In genomic region chr6:43947860-43948259, GRCh38 we compare ENCODE assay signal across 29 cellular contexts.
"Had no signal": no experiment of that assay in that cellular context is flagged by ENCODE, and none has a peak within 500 bp of the region (broad histone marks: within the 10 kb centered on the region; RNA-seq: fewer than 3 reads in every experiment).

No MANE protein-coding gene starts in this region.

- H3K9me3 Mint-ChIP-seq: dendritic cell treated with granulocyte-macrophage colony-stimulating factor and Interleukin-4, amounts not matched to agents 40 ng/mL and 50 ng/mL, for 4 days had no signal

- H3K27ac ChIP-seq: breast epithelium, esophagus muscularis mucosa, foreskin keratinocyte, left lung, neutrophil, ovary, right lobe of liver, SK-N-MC, skin epidermis, upper lobe of right lung had no signal

- H3K4me3 ChIP-seq: breast epithelium, esophagus muscularis mucosa, heart right ventricle, left lung, lung, ovary, right lobe of liver, SK-N-MC, skin epidermis, upper lobe of right lung had no signal

- DNase-seq: activated CD4-positive, alpha-beta memory T cell treated with anti-CD3 and anti-CD28 coated beads for 36 hours; activated CD4-positive, alpha-beta T cell treated with anti-CD3 and anti-CD28 coated beads for 4 hours; activated gamma-delta T cell treated with Interleukin-2 at 50 U/mL for 16 hours; activated naive CD8-positive, alpha-beta T cell treated with anti-CD3 and anti-CD28 coated beads, Interleukin-2, amount 50 U/mL, for 24 hours; activated T-cell treated with anti-CD3 and anti-CD28 coated beads for 4 hours; foreskin keratinocyte; heart right ventricle; kidney glomerular epithelial cell; left lung; naive B cell; nephron progenitor cell; ovary; stimulated activated CD4-positive, alpha-beta T cell treated with anti-CD3 and anti-CD28 coated beads, Interleukin-12 subunit alpha, Interleukin-12 subunit beta, amount 100 ng/mL, for 4 hours; stimulated activated CD4-positive, alpha-beta T cell treated with anti-CD3 and anti-CD28 coated beads, Interleukin-4, amount 100 ng/mL, for 1 hour; upper lobe of right lung had no signal

- H3K9me3 ChIP-seq: neutrophil, ovary, right lobe of liver, upper lobe of right lung had no signal

- H3K27me3 Mint-ChIP-seq: activated CD4-positive, alpha-beta memory T cell treated with anti-CD3 and anti-CD28 coated beads for 36 hours; activated naive CD4-positive, alpha-beta T cell treated with anti-CD3 and anti-CD28 coated beads, Interleukin-2, amount 50 U/mL, for 24 hours; central memory CD8-positive, alpha-beta T cell; progenitor cell of endocrine pancreas had no signal

- H3K27ac Mint-ChIP-seq: activated CD4-positive, alpha-beta memory T cell treated with anti-CD3 and anti-CD28 coated beads for 36 hours; activated naive CD4-positive, alpha-beta T cell treated with anti-CD3 and anti-CD28 coated beads, Interleukin-2, amount 50 U/mL, for 24 hours; activated naive CD8-positive, alpha-beta T cell treated with anti-CD3 and anti-CD28 coated beads, Interleukin-2, amount 50 U/mL, for 24 hours; activated T-helper 1 cell treated with anti-CD3 and anti-CD28 coated beads, Interleukin-12 subunit alpha, Interleukin-12 subunit beta, Interleukin-2, Interleukin-4 antibody, amounts not matched to agents 30 ng/mL and 10 ng/mL and 1 ng/mL, durations not matched to agents 14 hours and 24 hours and 36 hours; dendritic cell treated with granulocyte-macrophage colony-stimulating factor and Interleukin-4, amounts not matched to agents 40 ng/mL and 50 ng/mL, for 4 days; mesothelial cell of epicardium; naive B cell; nephron progenitor cell; stimulated activated naive CD8-positive, alpha-beta T cell treated with anti-CD3 and anti-CD28 coated beads, Interleukin-15, Interleukin-2, amounts not matched to agents 100 ng/mL and 50 ng/mL, for 24 hours had no signal

- H3K27me3 ChIP-seq: breast epithelium, esophagus muscularis mucosa, foreskin keratinocyte, heart right ventricle, left lung, neutrophil, ovary, right lobe of liver, upper lobe of right lung had no signal

- H3K36me3 Mint-ChIP-seq: activated CD4-positive, alpha-beta memory T cell treated with anti-CD3 and anti-CD28 coated beads for 36 hours; activated naive CD4-positive, alpha-beta T cell treated with anti-CD3 and anti-CD28 coated beads, Interleukin-2, amount 50 U/mL, for 24 hours had no signal

- H3K36me3 ChIP-seq: breast epithelium, esophagus muscularis mucosa, heart right ventricle, left lung, neutrophil, ovary, right lobe of liver, upper lobe of right lung had no signal

- H3K4me1 ChIP-seq: breast epithelium, foreskin keratinocyte, left lung, upper lobe of right lung had no signal

- H3K4me3 Mint-ChIP-seq: activated CD4-positive, alpha-beta memory T cell treated with anti-CD3 and anti-CD28 coated beads for 36 hours; activated naive CD4-positive, alpha-beta T cell treated with anti-CD3 and anti-CD28 coated beads, Interleukin-2, amount 50 U/mL, for 24 hours; activated naive CD8-positive, alpha-beta T cell treated with anti-CD3 and anti-CD28 coated beads, Interleukin-2, amount 50 U/mL, for 24 hours; activated T-helper 1 cell treated with anti-CD3 and anti-CD28 coated beads, Interleukin-12 subunit alpha, Interleukin-12 subunit beta, Interleukin-2, Interleukin-4 antibody, amounts not matched to agents 30 ng/mL and 10 ng/mL and 1 ng/mL, durations not matched to agents 14 hours and 24 hours and 36 hours; central memory CD8-positive, alpha-beta T cell; dendritic cell treated with granulocyte-macrophage colony-stimulating factor and Interleukin-4, amounts not matched to agents 40 ng/mL and 50 ng/mL, for 4 days; mesothelial cell of epicardium; naive B cell; nephron progenitor cell; stimulated activated naive CD8-positive, alpha-beta T cell treated with anti-CD3 and anti-CD28 coated beads, Interleukin-15, Interleukin-2, amounts not matched to agents 100 ng/mL and 50 ng/mL, for 24 hours had no signal

- H3K4me1 Mint-ChIP-seq: activated naive CD4-positive, alpha-beta T cell treated with anti-CD3 and anti-CD28 coated beads, Interleukin-2, amount 50 U/mL, for 24 hours; activated naive CD8-positive, alpha-beta T cell treated with anti-CD3 and anti-CD28 coated beads, Interleukin-2, amount 50 U/mL, for 24 hours; central memory CD8-positive, alpha-beta T cell; naive B cell had no signal

- ATAC-seq: activated naive CD8-positive, alpha-beta T cell treated with anti-CD3 and anti-CD28 coated beads, Interleukin-2, amount 50 U/mL, for 24 hours; foreskin keratinocyte; heart right ventricle; left lung; right lobe of liver; upper lobe of right lung had no signal
